8 cellular contexts compared by ENCODE assay signal in genomic region chr10:118423800-118424479, GRCh38.
DNase-seq lines count a peak whose midpoint lies in the region; ATAC-seq and TF ChIP-seq lines count a peak whose summit lies in the region.

No MANE protein-coding gene starts in this region.

- H3K4me3 ChIP-seq in AG10803 (ENCODE audit: low read length) (no peak overlapping the region), right lobe of liver (no peak overlapping the region)

- no peak overlapping the region for H3K27ac ChIP-seq in right lobe of liver

- DNase-seq in AG10803 (ENCODE audit: low read depth) (peak; percentile 91), NCI-H510A treated with DMSO at 0.1 percent for 48 hours (lab: John Stamatoyannopoulos, UW) (peak; percentile 64), dedifferentiated amniotic fluid mesenchymal stem cell (ENCODE audit: extremely low spot score) (peak; percentile 87), right lobe of liver (peak; percentile 74 to 83 (median 83))
- peak; percentile 84 for DNase-seq in activated CD4-positive, alpha-beta T cell treated with anti-CD3 and anti-CD28 coated beads for 48 hours
- peak; percentile 53 to 63 (median 61) for DNase-seq in stimulated activated CD4-positive, alpha-beta T cell treated with anti-CD3 and anti-CD28 coated beads, TNF-alpha, amount 100 ng/mL, for 48 hours (ENCODE audit: low read depth in 3 of 3)

- intact Hi-C loops in right lobe of liver (cut with DNase I), result no loop called here

- TF ChIP-seq CTCF in AG10803 (conservative IDR thresholded peaks at IDR 0.05; ENCODE audit: low read length) (peak; percentile 91), right lobe of liver (IDR thresholded peaks at IDR 0.05) (peak; percentile 68 to 80 (median 75))

- 15% methylated on average over 15 of the region's 15 CpGs for WGBS in right lobe of liver (ENCODE audit: insufficient coverage, low coverage, low lambda C conversion rate, missing lambda C conversion rate)

- H3K36me3 ChIP-seq in right lobe of liver, result no peaks in the 10 kb centered on the region

- ATAC-seq in GM19025 (IDR thresholded peaks at IDR 0.05; ENCODE audit: low read depth, unreplicated experiment) (peak; percentile 57), HG03342 (IDR thresholded peaks at IDR 0.05; ENCODE audit: unreplicated experiment) (peak; percentile 98), right lobe of liver (peak; percentile 92 to 99 (median 94))

- no peak for TF ChIP-seq POLR2A in right lobe of liver (IDR thresholded peaks at IDR 0.05)

- H3K4me1 ChIP-seq in right lobe of liver, result no peaks in the 10 kb centered on the region

- H3K27me3 ChIP-seq in right lobe of liver, result no peaks in the 10 kb centered on the region

- no peaks in the 10 kb centered on the region for H3K9me3 ChIP-seq in right lobe of liver
